Comparison of ENCODE assay signal across 8 cellular contexts in genomic region chr20:46562373-46563169, GRCh38. TPM values are rescaled to one million over a fixed set of nuclear protein-coding genes. Genes with fewer than 3 reads are reported as not detected.
A peak's percentile ranks its signal among the peaks of the same experiment; 100 is the strongest.
DNase-seq lines count a peak whose midpoint lies in the region; ATAC-seq and TF ChIP-seq lines count a peak whose summit lies in the region.

No MANE protein-coding gene starts in this region.

- peak; percentile 78 for DNase-seq in ELR (ENCODE audit: low read depth)
- peak; percentile 19 for DNase-seq in HS-27A (ENCODE audit: low read depth)
- DNase-seq in OCI-M2 (lab: John Stamatoyannopoulos, UW; ENCODE audit: unreplicated experiment), result peak; percentile 85
- DNase-seq in activated T-cell treated with anti-CD3 and anti-CD28 coated beads, Interleukin-2, amount 50 U/mL, for 24 hours, result peak; percentile 72
- DNase-seq in fibroblast of lung (ENCODE audit: low read depth in 2 of 2), result peak; percentile 38 to 71
- DNase-seq in naive thymus-derived CD4-positive, alpha-beta T cell, result peak in 7 of 9 donors; percentile 16 to 66 (median 30)

- POLR2A ChIA-PET in naive thymus-derived CD4-positive, alpha-beta T cell (lab: Charles Lee), result no interaction called here

- H3K4me3 Mint-ChIP-seq in activated T-cell treated with anti-CD3 and anti-CD28 coated beads, Interleukin-2, amount 50 U/mL, for 24 hours, result no peak overlapping the region
- H3K4me3 Mint-ChIP-seq in naive thymus-derived CD4-positive, alpha-beta T cell, result no peak overlapping the region
- H3K4me3 Mint-ChIP-seq in stimulated activated memory B cell treated with anti-CD40 and anti-IgM and Interleukin-4, amounts not matched to agents 10 μg/mL and 1 μg/mL and 100 μg/mL, for 72 hours, result no peak overlapping the region

- H3K36me3 ChIP-seq in fibroblast of lung (ENCODE audit: control insufficient read depth, insufficient read depth, low read length), result no peaks in the 10 kb centered on the region
- no peaks in the 10 kb centered on the region for H3K36me3 ChIP-seq in naive thymus-derived CD4-positive, alpha-beta T cell (ENCODE audit: control insufficient read depth in 2 of 3, insufficient read depth in 3 of 3, low read length in 3 of 3)

- peak overlapping the region; percentile 81 for H3K4me2 ChIP-seq in fibroblast of lung (ENCODE audit: extremely low read depth, insufficient read depth, low read length)

- no peaks in the 10 kb centered on the region for H4K20me1 ChIP-seq in fibroblast of lung (ENCODE audit: control insufficient read depth, extremely low read depth, insufficient read depth, low read length)

- H3K9me3 ChIP-seq in fibroblast of lung (ENCODE audit: control insufficient read depth, insufficient read depth, low read depth, low read length), result no peaks in the 10 kb centered on the region
- no peaks in the 10 kb centered on the region for H3K9me3 ChIP-seq in naive thymus-derived CD4-positive, alpha-beta T cell (ENCODE audit: control insufficient read depth in 2 of 3, low read length in 3 of 3)

- peak overlapping the region in 3 of 4 experiments; percentile 29 to 50 (median 37) for H3K4me3 ChIP-seq in fibroblast of lung (replicated peaks in 1 of 4; ENCODE audit: control extremely low read depth in 1 of 4, insufficient read depth in 1 of 4, low read depth in 3 of 4, low read length in 4 of 4)
- H3K4me3 ChIP-seq in naive thymus-derived CD4-positive, alpha-beta T cell (ENCODE audit: low read length), result peak overlapping the region; percentile 34

- H3K9me3 Mint-ChIP-seq in activated T-cell treated with anti-CD3 and anti-CD28 coated beads, Interleukin-2, amount 50 U/mL, for 24 hours, result no peaks in the 10 kb centered on the region
- H3K9me3 Mint-ChIP-seq in naive thymus-derived CD4-positive, alpha-beta T cell, result no peaks in the 10 kb centered on the region
- H3K9me3 Mint-ChIP-seq in stimulated activated memory B cell treated with anti-CD40 and anti-IgM and Interleukin-4, amounts not matched to agents 10 μg/mL and 1 μg/mL and 100 μg/mL, for 72 hours, result no peaks in the 10 kb centered on the region

- CTCF ChIA-PET in naive thymus-derived CD4-positive, alpha-beta T cell (lab: Charles Lee), result no interaction called here

- no peaks in the 10 kb centered on the region for H3K36me3 Mint-ChIP-seq in activated T-cell treated with anti-CD3 and anti-CD28 coated beads, Interleukin-2, amount 50 U/mL, for 24 hours (ENCODE audit: low read depth)
- H3K36me3 Mint-ChIP-seq in naive thymus-derived CD4-positive, alpha-beta T cell, result peaks cover 0 to 3% (median 0%) of the 10 kb centered on the region in 5 donors
- no peaks in the 10 kb centered on the region for H3K36me3 Mint-ChIP-seq in stimulated activated memory B cell treated with anti-CD40 and anti-IgM and Interleukin-4, amounts not matched to agents 10 μg/mL and 1 μg/mL and 100 μg/mL, for 72 hours

- ATAC-seq in naive thymus-derived CD4-positive, alpha-beta T cell, result peak; percentile 95
- peak; percentile 67 for ATAC-seq in stimulated activated memory B cell treated with anti-CD40 and anti-IgM and Interleukin-4, amounts not matched to agents 10 μg/mL and 1 μg/mL and 100 μg/mL, for 72 hours
- ATAC-seq in GM19328 (IDR thresholded peaks at IDR 0.05; ENCODE audit: unreplicated experiment), result no peak

- intact Hi-C loops in naive thymus-derived CD4-positive, alpha-beta T cell (cut with micrococcal nuclease), result loop anchor here (1.0 to 2.0 kb wide), 2 partner anchors 18 to 119 kb away; no protein-coding TSS in a partner anchor

- TF ChIP-seq CTCF in fibroblast of lung (conservative IDR thresholded peaks at IDR 0.05 in 1 of 2, IDR thresholded peaks at IDR 0.05 in 1 of 2; ENCODE audit: low read depth in 1 of 2, low read length in 2 of 2), result peak; percentile 78 to 94

- peak overlapping the region; percentile 90 for H2AFZ ChIP-seq in fibroblast of lung (ENCODE audit: low read length)

- no peaks in the 10 kb centered on the region for H3K79me2 ChIP-seq in fibroblast of lung (ENCODE audit: control insufficient read depth, insufficient read depth, low read length)

- no peaks in the 10 kb centered on the region for H3K4me1 ChIP-seq in fibroblast of lung (ENCODE audit: control insufficient read depth, extremely low read depth, insufficient read depth, low read length)
- peaks cover 3 to 7% of the 10 kb centered on the region in 2 donors for H3K4me1 ChIP-seq in naive thymus-derived CD4-positive, alpha-beta T cell (ENCODE audit: control insufficient read depth in 2 of 2, insufficient read depth in 2 of 2, low read length in 2 of 2)

- peaks cover 22% of the 10 kb centered on the region for H3K4me1 Mint-ChIP-seq in activated T-cell treated with anti-CD3 and anti-CD28 coated beads, Interleukin-2, amount 50 U/mL, for 24 hours (ENCODE audit: low read depth)
- peaks cover 0 to 28% (median 0%) of the 10 kb centered on the region in 7 donors for H3K4me1 Mint-ChIP-seq in naive thymus-derived CD4-positive, alpha-beta T cell
- no peaks in the 10 kb centered on the region for H3K4me1 Mint-ChIP-seq in stimulated activated memory B cell treated with anti-CD40 and anti-IgM and Interleukin-4, amounts not matched to agents 10 μg/mL and 1 μg/mL and 100 μg/mL, for 72 hours

- no peaks in the 10 kb centered on the region for H3K27me3 ChIP-seq in fibroblast of lung (ENCODE audit: control insufficient read depth, insufficient read depth, low read length)
- H3K27me3 ChIP-seq in naive thymus-derived CD4-positive, alpha-beta T cell (ENCODE audit: control insufficient read depth in 2 of 2, insufficient read depth in 2 of 2, low read length in 2 of 2), result no peaks in the 10 kb centered on the region

- peaks cover 14% of the 10 kb centered on the region for H3K27me3 Mint-ChIP-seq in activated T-cell treated with anti-CD3 and anti-CD28 coated beads, Interleukin-2, amount 50 U/mL, for 24 hours
- peaks cover 3 to 15% (median 4%) of the 10 kb centered on the region in 5 donors for H3K27me3 Mint-ChIP-seq in naive thymus-derived CD4-positive, alpha-beta T cell
- H3K27me3 Mint-ChIP-seq in stimulated activated memory B cell treated with anti-CD40 and anti-IgM and Interleukin-4, amounts not matched to agents 10 μg/mL and 1 μg/mL and 100 μg/mL, for 72 hours, result peaks cover 5% of the 10 kb centered on the region

- no peak overlapping the region for H3K9ac ChIP-seq in fibroblast of lung (ENCODE audit: insufficient read depth, low read length)

- H3K27ac ChIP-seq in fibroblast of lung (ENCODE audit: insufficient read depth, low read length), result no peak overlapping the region
- no peak overlapping the region for H3K27ac ChIP-seq in naive thymus-derived CD4-positive, alpha-beta T cell (ENCODE audit: low read depth, low read length)

- no peak overlapping the region for H3K27ac Mint-ChIP-seq in activated T-cell treated with anti-CD3 and anti-CD28 coated beads, Interleukin-2, amount 50 U/mL, for 24 hours
- no peak overlapping the region for H3K27ac Mint-ChIP-seq in naive thymus-derived CD4-positive, alpha-beta T cell
- no peak overlapping the region for H3K27ac Mint-ChIP-seq in stimulated activated memory B cell treated with anti-CD40 and anti-IgM and Interleukin-4, amounts not matched to agents 10 μg/mL and 1 μg/mL and 100 μg/mL, for 72 hours

RNA-seq across cellular contexts. Expression of gene OCSTAMP, which starts 12.1 kb away (rescaled TPM):
- not detected in 2 replicates for total RNA-seq in fibroblast of lung
- polyA plus RNA-seq in fibroblast of lung, result not detected in 2 replicates
- not detected in 2 replicates for polyA plus RNA-seq in fibroblast of lung (2012)
- polyA minus RNA-seq in fibroblast of lung (ENCODE audit: low replicate concordance), result not detected in 2 replicates
- total RNA-seq in naive thymus-derived CD4-positive, alpha-beta T cell, result not detected
- not detected for polyA plus RNA-seq in naive thymus-derived CD4-positive, alpha-beta T cell

RNA-seq across cellular contexts. Expression of gene ZNF334, which starts 49.2 kb away (rescaled TPM):
- 5.1 and 7.9 TPM in 2 replicates for total RNA-seq in fibroblast of lung
- 0.99 and 2.2 TPM in 2 replicates for polyA plus RNA-seq in fibroblast of lung
- polyA plus RNA-seq in fibroblast of lung (2012), result 0.49 and 1.6 TPM in 2 replicates
- polyA minus RNA-seq in fibroblast of lung (ENCODE audit: low replicate concordance), result 0.11 TPM in 1 of 2 replicates, not detected in the other
- 1 to 10 TPM in 1 of 5 experiments, under 1 TPM in 2, not detected in 2; 0.50 to 1.7 (median 0.71) TPM for total RNA-seq in naive thymus-derived CD4-positive, alpha-beta T cell
- not detected for polyA plus RNA-seq in naive thymus-derived CD4-positive, alpha-beta T cell

Comparison
In these comparisons a context has a peak if more than half of its experiments do, and no peak if none do; other contexts are left out.
1. DNase-seq: peak in every context shown above with its lines; median percentile 85 in OCI-M2; 78 in ELR; 72 in activated T-cell treated with anti-CD3 and anti-CD28 coated beads, Interleukin-2, amount 50 U/mL, for 24 hours; 54 in fibroblast of lung; 30 in naive thymus-derived CD4-positive, alpha-beta T cell; 19 in HS-27A.